20 cellular contexts compared by ENCODE assay signal in genomic region chr11:70433966-70434812, GRCh38. TPM values are rescaled to one million over a fixed set of nuclear protein-coding genes. Genes with fewer than 3 reads are reported as not detected.
"Had no signal": no experiment of that assay in that cellular context is flagged by ENCODE, and none has a peak within 500 bp of the region (broad histone marks: within the 10 kb centered on the region; RNA-seq: fewer than 3 reads in every experiment).

No MANE protein-coding gene starts in this region.

- H3K9me3 Mint-ChIP-seq: activated T-cell treated with anti-CD3 and anti-CD28 coated beads, Interleukin-2, amount 50 U/mL, for 4 hours; central memory CD8-positive, alpha-beta T cell; naive thymus-derived CD8-positive, alpha-beta T cell had no signal

- H3K27me3 ChIP-seq: ascending aorta, colonic mucosa, heart left ventricle, tibial artery had no signal

- H3K4me3 ChIP-seq: ascending aorta, colonic mucosa, heart left ventricle, spleen, tibial artery had no signal

- H3K4me3 Mint-ChIP-seq: activated T-cell treated with anti-CD3 and anti-CD28 coated beads, Interleukin-2, amount 50 U/mL, for 4 hours; central memory CD8-positive, alpha-beta T cell; naive thymus-derived CD8-positive, alpha-beta T cell had no signal

- H3K27ac Mint-ChIP-seq: naive thymus-derived CD8-positive, alpha-beta T cell had no signal

- ATAC-seq: activated T-cell treated with anti-CD3 and anti-CD28 coated beads, Interleukin-2, amount 50 U/mL, for 4 hours; naive thymus-derived CD8-positive, alpha-beta T cell; stimulated activated naive CD8-positive, alpha-beta T cell treated with anti-CD3 and anti-CD28 coated beads, Interleukin-15, Interleukin-2, amounts not matched to agents 100 U/mL and 50 U/mL, for 24 hours had no signal

- H3K36me3 Mint-ChIP-seq: naive thymus-derived CD8-positive, alpha-beta T cell had no signal

- DNase-seq: activated CD4-positive, alpha-beta T cell treated with anti-CD3 and anti-CD28 coated beads, Interleukin-2, amount 50 U/mL, for 1 hour; activated CD4-positive, CD25-positive, alpha-beta regulatory T cell treated with anti-CD3 and anti-CD28 coated beads, Interleukin-2, amount 50 U/mL, for 72 hours; activated CD8-positive, alpha-beta memory T cell treated with anti-CD3 and anti-CD28 coated beads, Interleukin-2, amount 50 U/mL, for 4 hours; activated naive CD4-positive, alpha-beta T cell treated with anti-CD3 and anti-CD28 coated beads, Interleukin-2, amount 50 U/mL, for 16 hours; activated T-cell treated with anti-CD3 and anti-CD28 coated beads, Interleukin-2, amount 50 U/mL, for 4 hours; colonic mucosa; heart left ventricle; kidney glomerular epithelial cell; mesendoderm; nucleus accumbens; spleen; stimulated activated naive CD8-positive, alpha-beta T cell treated with anti-CD3 and anti-CD28 coated beads, Interleukin-15, Interleukin-2, amounts not matched to agents 100 U/mL and 50 U/mL, for 24 hours; substantia nigra; T1000; tibial artery had no signal

- FAIRE-seq: endometrium, frontal cortex had no signal

- H3K4me1 ChIP-seq: ascending aorta, colonic mucosa had no signal

- H3K27ac ChIP-seq: ascending aorta, colonic mucosa, heart left ventricle, spleen, tibial artery had no signal

- H3K9me3 ChIP-seq: ascending aorta, colonic mucosa, heart left ventricle, spleen, tibial artery had no signal

RNA-seq across cellular contexts. Expression of gene CTTN, which starts 35.9 kb away (rescaled TPM):
- polyA plus RNA-seq: naive thymus-derived CD8-positive, alpha-beta T cell had no signal
